Comparison of ENCODE assay signal across 9 cellular contexts in genomic region chr5:59654691-59655090, GRCh38.
"Had no signal": no experiment of that assay in that cellular context is flagged by ENCODE, and none has a peak within 500 bp of the region (broad histone marks: within the 10 kb centered on the region; RNA-seq: fewer than 3 reads in every experiment).

No MANE protein-coding gene starts in this region.

- H3K9ac ChIP-seq: GM23248 had no signal

- H3K36me3 ChIP-seq: HAP-1 had no signal

- H3K4me3 Mint-ChIP-seq: HFFc6 had no signal

- DNase-seq: GM23248, GOT3, H7, HFFc6, IMR-90 had no signal

- H3K27ac Mint-ChIP-seq: HFFc6 had no signal

- FAIRE-seq: HTR-8/SVneo, K562 had no signal

- H2AFZ ChIP-seq: GM23248 had no signal

- H3K9me3 Mint-ChIP-seq: HFFc6 had no signal

- H3K27ac ChIP-seq: GM23248, HL-60 had no signal

- H3K4me1 ChIP-seq: HAP-1 had no signal

- H3K4me3 ChIP-seq: GM23248, HAP-1, K562 had no signal

- H3K9me3 ChIP-seq: HAP-1 had no signal
